Comparison of ENCODE assay signal across 11 cellular contexts in the genomic region with DNA sequence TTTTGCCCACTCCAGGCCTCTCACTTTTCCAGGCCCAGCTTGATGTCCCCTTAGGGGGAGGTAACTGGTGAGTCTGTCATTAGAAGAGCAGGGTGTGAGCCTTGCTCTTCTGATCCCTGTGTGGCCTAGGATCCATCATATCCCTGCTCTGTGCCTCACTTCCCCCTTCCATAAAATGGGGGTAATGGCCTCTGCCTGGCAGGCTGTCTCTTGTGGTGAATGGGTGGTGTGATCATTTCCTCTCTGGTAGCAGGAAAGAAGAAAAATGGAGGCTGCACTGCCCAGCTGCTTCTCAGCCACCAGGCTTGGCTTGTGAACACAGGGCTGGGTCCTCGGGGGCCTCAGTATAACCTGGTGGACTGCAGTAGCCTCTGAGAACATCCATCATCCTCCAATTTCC. TPM values are rescaled to one million over a fixed set of nuclear protein-coding genes. Genes with fewer than 3 reads are reported as not detected.
DNase-seq lines count a peak whose midpoint lies in the region; ATAC-seq and TF ChIP-seq lines count a peak whose summit lies in the region.
"Had no signal": no experiment of that assay in that cellular context is flagged by ENCODE, and none has a peak within 500 bp of the region (broad histone marks: within the 10 kb centered on the region; RNA-seq: fewer than 3 reads in every experiment).

No MANE protein-coding gene starts in this region.

- H3K9me2 ChIP-seq in Karpas-422 (replicated peaks; ENCODE audit: insufficient read depth, low read length) = no peaks in the 10 kb centered on the region

- no peak for ATAC-seq in HG03280 (IDR thresholded peaks at IDR 0.05; ENCODE audit: unreplicated experiment)
- ATAC-seq: stimulated activated naive CD8-positive, alpha-beta T cell treated with anti-CD3 and anti-CD28 coated beads, Interleukin-15, Interleukin-2, amounts not matched to agents 100 U/mL and 50 U/mL, for 24 hours had no signal

- H4K20me1 ChIP-seq in neural progenitor cell (ENCODE audit: low read depth) = peaks cover 97% of the 10 kb centered on the region
- no peaks in the 10 kb centered on the region for H4K20me1 ChIP-seq in Karpas-422 (ENCODE audit: insufficient read depth, low read depth, low read length)

- DNase-seq in KG1 (lab: John Stamatoyannopoulos, UW) (peak; percentile 39), neural progenitor cell (ENCODE audit: low spot score) (no peak), Karpas-422 (no peak), NCI-H187 treated with DMSO at 0.1 percent for 48 hours (lab: John Stamatoyannopoulos, UW) (no peak), NCI-H2081 (lab: John Stamatoyannopoulos, UW) (no peak)
- DNase-seq: NCI-H524; stimulated activated naive CD8-positive, alpha-beta T cell treated with anti-CD3 and anti-CD28 coated beads, Interleukin-15, Interleukin-2, amounts not matched to agents 100 U/mL and 50 U/mL, for 24 hours had no signal

- peaks cover 27% of the 10 kb centered on the region for H3K27me3 Mint-ChIP-seq in dendritic cell treated with granulocyte-macrophage colony-stimulating factor and Interleukin-4, amounts not matched to agents 40 ng/mL and 50 ng/mL, for 4 days
- peaks cover 5% of the 10 kb centered on the region for H3K27me3 Mint-ChIP-seq in neural progenitor cell (ENCODE audit: insufficient read depth, low read depth)

- H3K9me3 ChIP-seq in neural progenitor cell (ENCODE audit: low read depth) (no peaks in the 10 kb centered on the region), Karpas-422 (ENCODE audit: low read length) (no peaks in the 10 kb centered on the region)

- H3K4me3 Mint-ChIP-seq in dendritic cell treated with granulocyte-macrophage colony-stimulating factor and Interleukin-4, amounts not matched to agents 40 ng/mL and 50 ng/mL, for 4 days = no peak overlapping the region
- peak overlapping the region; percentile 79 for H3K4me3 Mint-ChIP-seq in neural progenitor cell

- intact Hi-C loops in dendritic cell treated with granulocyte-macrophage colony-stimulating factor and Interleukin-4, amounts not matched to agents 40 ng/mL and 50 ng/mL, for 4 days (cut with micrococcal nuclease) = no loop called here

- no peak for TF ChIP-seq CTCF in neural progenitor cell (IDR thresholded peaks at IDR 0.05)

- H3K4me1 Mint-ChIP-seq in dendritic cell treated with granulocyte-macrophage colony-stimulating factor and Interleukin-4, amounts not matched to agents 40 ng/mL and 50 ng/mL, for 4 days (ENCODE audit: low read depth) = peaks cover 38% of the 10 kb centered on the region
- peaks cover 73% of the 10 kb centered on the region for H3K4me1 Mint-ChIP-seq in neural progenitor cell

- H3K79me2 ChIP-seq in ACC112 (ENCODE audit: control insufficient read depth, insufficient read depth, low read length, unreplicated experiment) = peaks cover 92% of the 10 kb centered on the region
- peaks cover 94% of the 10 kb centered on the region for H3K79me2 ChIP-seq in neural progenitor cell (ENCODE audit: low read depth)
- no peaks in the 10 kb centered on the region for H3K79me2 ChIP-seq in Karpas-422 (ENCODE audit: low read length)

- H3K4me1 ChIP-seq in ACC112 (ENCODE audit: control insufficient read depth, insufficient read depth, low read length, unreplicated experiment) (peaks cover 80% of the 10 kb centered on the region), neural progenitor cell (peaks cover 66% of the 10 kb centered on the region), Karpas-422 (ENCODE audit: low read length) (no peaks in the 10 kb centered on the region)

- peak overlapping the region; percentile 19 for H3K27ac Mint-ChIP-seq in dendritic cell treated with granulocyte-macrophage colony-stimulating factor and Interleukin-4, amounts not matched to agents 40 ng/mL and 50 ng/mL, for 4 days
- H3K27ac Mint-ChIP-seq in neural progenitor cell = peak overlapping the region; percentile 87

- no peaks in the 10 kb centered on the region for H3K36me3 Mint-ChIP-seq in dendritic cell treated with granulocyte-macrophage colony-stimulating factor and Interleukin-4, amounts not matched to agents 40 ng/mL and 50 ng/mL, for 4 days (ENCODE audit: low read depth)
- peaks cover 14% of the 10 kb centered on the region for H3K36me3 Mint-ChIP-seq in neural progenitor cell

- H3K36me3 ChIP-seq in ACC112 (ENCODE audit: insufficient read depth, low read length) (no peaks in the 10 kb centered on the region), neural progenitor cell (no peaks in the 10 kb centered on the region), Karpas-422 (ENCODE audit: insufficient read depth, low read length) (no peaks in the 10 kb centered on the region)

- H3K4me3 ChIP-seq in ACC112 (ENCODE audit: low read depth, low read length) (peak overlapping the region; percentile 87), neural progenitor cell (no peak overlapping the region), Karpas-422 (ENCODE audit: low read length) (no peak overlapping the region)

- no peaks in the 10 kb centered on the region for H3K9me3 Mint-ChIP-seq in dendritic cell treated with granulocyte-macrophage colony-stimulating factor and Interleukin-4, amounts not matched to agents 40 ng/mL and 50 ng/mL, for 4 days
- H3K9me3 Mint-ChIP-seq in neural progenitor cell = no peaks in the 10 kb centered on the region

- H3K9ac ChIP-seq in neural progenitor cell (peak overlapping the region; percentile 36), Karpas-422 (ENCODE audit: low read length) (no peak overlapping the region)

- H3K27me3 ChIP-seq in ACC112 (ENCODE audit: insufficient read depth, low read length) = no peaks in the 10 kb centered on the region
- H3K27me3 ChIP-seq in neural progenitor cell = peaks cover 2% of the 10 kb centered on the region
- H3K27me3 ChIP-seq in Karpas-422 (ENCODE audit: low read length) = no peaks in the 10 kb centered on the region

- no peaks in the 10 kb centered on the region for H3F3A ChIP-seq in neural progenitor cell (ENCODE audit: low read depth)

- peak overlapping the region; percentile 40; the same call in 1 of the 2 replicates for H3K27ac ChIP-seq in ACC112 (ENCODE audit: low read depth, low read length)
- no peak overlapping the region for H3K27ac ChIP-seq in neural progenitor cell
- H3K27ac ChIP-seq in Karpas-422 (ENCODE audit: low read length) = no peak overlapping the region

- no peak overlapping the region for H2AFZ ChIP-seq in ACC112 (ENCODE audit: low read length, unreplicated experiment)
- H2AFZ ChIP-seq in neural progenitor cell (replicated peaks) = no peak overlapping the region
- H2AFZ ChIP-seq in Karpas-422 (ENCODE audit: low read length) = no peak overlapping the region

- H3K4me2 ChIP-seq in neural progenitor cell = peak overlapping the region; percentile 75
- H3K4me2 ChIP-seq in Karpas-422 (ENCODE audit: low read depth, low read length, poor library complexity, severe bottlenecking) = no peak overlapping the region

RNA-seq across cellular contexts. Expression of gene ARHGEF17, which starts 5.6 kb away (rescaled TPM):
- total RNA-seq in neural progenitor cell (ENCODE audit: low replicate concordance) = 19.9 and 41.8 TPM in 2 replicates
- total RNA-seq in Karpas-422 (2014; rRNA removed; shearing (Covaris generic); ENCODE audit: low replicate concordance) = 0.11 TPM in 1 of 2 replicates, not detected in the other

RNA-seq across cellular contexts. Expression of gene P2RY6, which starts 41.5 kb away (rescaled TPM):
- total RNA-seq in neural progenitor cell (ENCODE audit: low replicate concordance) = 0.25 TPM in 1 of 2 replicates, not detected in the other
- not detected in 2 replicates for total RNA-seq in Karpas-422 (2014; rRNA removed; shearing (Covaris generic); ENCODE audit: low replicate concordance)
- total RNA-seq: bronchial epithelial cell had no signal

Comparison
In these comparisons a context has a peak if more than half of its experiments do, and no peak if none do; other contexts are left out.
1. RNA of gene ARHGEF17, which starts 5.6 kb away (total RNA-seq): 19.9 to 41.8 TPM in neural progenitor cell; 0.11 TPM in Karpas-422; every median in the first group is over 10 times any median in the second.